29 cellular contexts compared by ENCODE assay signal in genomic region chr5:133514456-133514855, GRCh38.
"Had no signal": no experiment of that assay in that cellular context is flagged by ENCODE, and none has a peak within 500 bp of the region (broad histone marks: within the 10 kb centered on the region; RNA-seq: fewer than 3 reads in every experiment).

No MANE protein-coding gene starts in this region.

- H3K4me1 Mint-ChIP-seq: activated naive CD4-positive, alpha-beta T cell treated with anti-CD3 and anti-CD28 coated beads, Interleukin-2, amount 50 U/mL, for 24 hours; activated naive CD8-positive, alpha-beta T cell treated with anti-CD3 and anti-CD28 coated beads, Interleukin-2, amount 50 U/mL, for 24 hours; naive B cell had no signal

- H3K4me3 ChIP-seq: heart left ventricle, ovary, prostate gland, skin epidermis, thoracic aorta, uterus had no signal

- H3K4me3 Mint-ChIP-seq: activated CD4-positive, alpha-beta T cell treated with anti-CD3 and anti-CD28 coated beads, Interleukin-2, amount 10 ng/mL, durations not matched to agents 7 days and 5 days; activated CD8-positive, alpha-beta T cell treated with anti-CD3 and anti-CD28 coated beads for 36 hours; activated naive CD4-positive, alpha-beta T cell treated with anti-CD3 and anti-CD28 coated beads, Interleukin-2, amount 50 U/mL, for 24 hours; activated naive CD8-positive, alpha-beta T cell treated with anti-CD3 and anti-CD28 coated beads, Interleukin-2, amount 50 U/mL, for 24 hours; activated T-cell treated with anti-CD3 and anti-CD28 coated beads, Interleukin-2, amount 50 U/mL, for 4 hours; activated T-helper 17 cell treated with anti-CD3 and anti-CD28 coated beads, Interleukin-2, amount 50 U/mL, for 72 hours; effector memory CD8-positive, alpha-beta T cell; mesothelial cell of epicardium; naive B cell; WTC11 had no signal

- H3K36me3 Mint-ChIP-seq: activated naive CD4-positive, alpha-beta T cell treated with anti-CD3 and anti-CD28 coated beads, Interleukin-2, amount 50 U/mL, for 24 hours; mesothelial cell of epicardium; WTC11 had no signal

- H3K9me3 ChIP-seq: heart left ventricle, ovary, prostate gland, thoracic aorta, uterus had no signal

- H3K9me3 Mint-ChIP-seq: activated CD4-positive, alpha-beta T cell treated with anti-CD3 and anti-CD28 coated beads, Interleukin-2, amount 10 ng/mL, durations not matched to agents 7 days and 5 days; activated CD8-positive, alpha-beta T cell treated with anti-CD3 and anti-CD28 coated beads for 36 hours; activated naive CD4-positive, alpha-beta T cell treated with anti-CD3 and anti-CD28 coated beads, Interleukin-2, amount 50 U/mL, for 24 hours; activated naive CD8-positive, alpha-beta T cell treated with anti-CD3 and anti-CD28 coated beads, Interleukin-2, amount 50 U/mL, for 24 hours; activated T-cell treated with anti-CD3 and anti-CD28 coated beads, Interleukin-2, amount 50 U/mL, for 4 hours; activated T-helper 17 cell treated with anti-CD3 and anti-CD28 coated beads, Interleukin-2, amount 50 U/mL, for 72 hours; effector memory CD8-positive, alpha-beta T cell; mesothelial cell of epicardium; naive B cell; WTC11 had no signal

- DNase-seq: activated CD4-positive, alpha-beta T cell treated with anti-CD3 and anti-CD28 coated beads for 1 hour; activated CD4-positive, alpha-beta T cell treated with anti-CD3 and anti-CD28 coated beads, Interleukin-2, amount 10 ng/mL, durations not matched to agents 7 days and 5 days; activated CD8-positive, alpha-beta T cell treated with anti-CD3 and anti-CD28 coated beads for 36 hours; activated naive CD8-positive, alpha-beta T cell treated with anti-CD3 and anti-CD28 coated beads, Interleukin-2, amount 50 U/mL, for 24 hours; activated T-cell treated with anti-CD3 and anti-CD28 coated beads, Interleukin-2, amount 50 U/mL, for 4 hours; amygdala; caudate nucleus; cortex of kidney; effector memory CD8-positive, alpha-beta T cell; foreskin keratinocyte; heart left ventricle; hypothalamus; naive B cell; ovary; retina; stimulated activated CD4-positive, alpha-beta T cell treated with anti-CD3 and anti-CD28 coated beads, Interleukin-12 subunit alpha, Interleukin-12 subunit beta, amount 100 ng/mL, for 4 hours; stimulated activated CD4-positive, alpha-beta T cell treated with anti-CD3 and anti-CD28 coated beads, Interleukin-4, amount 100 ng/mL, for 1 hour; stimulated activated naive CD8-positive, alpha-beta T cell treated with anti-CD3 and anti-CD28 coated beads, Interleukin-15, Interleukin-2, amounts not matched to agents 100 U/mL and 50 U/mL, for 24 hours; trophoblast cell; uterus had no signal

- ATAC-seq: activated CD8-positive, alpha-beta T cell treated with anti-CD3 and anti-CD28 coated beads for 36 hours; activated naive CD8-positive, alpha-beta T cell treated with anti-CD3 and anti-CD28 coated beads, Interleukin-2, amount 50 U/mL, for 24 hours; activated T-cell treated with anti-CD3 and anti-CD28 coated beads, Interleukin-2, amount 50 U/mL, for 4 hours; activated T-helper 17 cell treated with anti-CD3 and anti-CD28 coated beads, Interleukin-2, amount 50 U/mL, for 72 hours; effector memory CD8-positive, alpha-beta T cell; esophagus mucosa; foreskin keratinocyte; heart left ventricle; sciatic nerve; stimulated activated naive CD8-positive, alpha-beta T cell treated with anti-CD3 and anti-CD28 coated beads, Interleukin-15, Interleukin-2, amounts not matched to agents 100 U/mL and 50 U/mL, for 24 hours; WTC11 had no signal

- H3K36me3 ChIP-seq: heart left ventricle, ovary, prostate gland, thoracic aorta, uterus had no signal

- H3K27me3 ChIP-seq: ovary, uterus had no signal

- H3K27ac ChIP-seq: foreskin keratinocyte, heart left ventricle, ovary, prostate gland, skin epidermis, thoracic aorta, uterus had no signal

- H3K27ac Mint-ChIP-seq: activated CD4-positive, alpha-beta T cell treated with anti-CD3 and anti-CD28 coated beads, Interleukin-2, amount 10 ng/mL, durations not matched to agents 7 days and 5 days; activated CD8-positive, alpha-beta T cell treated with anti-CD3 and anti-CD28 coated beads for 36 hours; activated naive CD4-positive, alpha-beta T cell treated with anti-CD3 and anti-CD28 coated beads, Interleukin-2, amount 50 U/mL, for 24 hours; activated naive CD8-positive, alpha-beta T cell treated with anti-CD3 and anti-CD28 coated beads, Interleukin-2, amount 50 U/mL, for 24 hours; activated T-helper 17 cell treated with anti-CD3 and anti-CD28 coated beads, Interleukin-2, amount 50 U/mL, for 72 hours; effector memory CD8-positive, alpha-beta T cell; mesothelial cell of epicardium; naive B cell; WTC11 had no signal

- H3K4me1 ChIP-seq: foreskin keratinocyte, heart left ventricle, prostate gland, uterus had no signal
